In the genomic region with DNA sequence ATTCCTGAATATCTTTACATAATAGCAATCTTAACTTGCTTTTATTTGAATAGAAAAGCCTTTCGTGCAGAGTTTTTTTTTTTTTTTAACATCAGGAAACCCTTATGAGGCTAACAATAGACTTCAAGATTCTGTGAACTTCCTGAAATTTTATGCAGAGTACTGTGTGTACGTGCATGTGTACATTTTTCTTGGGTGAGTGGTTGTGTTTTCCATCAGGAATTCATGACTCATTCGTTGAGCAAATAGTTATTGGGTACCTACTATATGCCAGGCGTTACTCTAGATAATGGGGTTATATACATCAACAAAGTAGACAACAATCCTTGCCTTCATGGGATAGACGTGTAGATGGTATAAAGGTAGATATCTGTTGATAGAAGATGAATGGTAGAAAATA, we compare ENCODE assay signal across 10 cellular contexts. TPM values are rescaled to one million over a fixed set of nuclear protein-coding genes. Genes with fewer than 3 reads are reported as not detected.
DNase-seq lines count a peak whose midpoint lies in the region; TF ChIP-seq lines count a peak whose summit lies in the region.
"Had no signal": no experiment of that assay in that cellular context is flagged by ENCODE, and none has a peak within 500 bp of the region (broad histone marks: within the 10 kb centered on the region; RNA-seq: fewer than 3 reads in every experiment).

No MANE protein-coding gene starts in this region.

- intact Hi-C loops in uterus (cut with DNase I; ENCODE audit: low total_unique reads), result no loop called here

- H3K4me3 ChIP-seq in choroid plexus epithelial cell (ENCODE audit: low read depth, low read length) (no peak overlapping the region), uterus (no peak overlapping the region)
- H3K4me3 ChIP-seq: MG63 had no signal

- H3K4me3 Mint-ChIP-seq in progenitor cell of endocrine pancreas (ENCODE audit: low read depth), result no peak overlapping the region
- H3K4me3 Mint-ChIP-seq: activated naive CD8-positive, alpha-beta T cell treated with anti-CD3 and anti-CD28 coated beads, Interleukin-2, amount 10 ng/mL, durations not matched to agents 7 days and 5 days had no signal

- peaks cover 20% of the 10 kb centered on the region for H3K36me3 Mint-ChIP-seq in progenitor cell of endocrine pancreas (ENCODE audit: insufficient read depth)

- no peaks in the 10 kb centered on the region for H3K9me3 ChIP-seq in uterus

- peaks cover 5% of the 10 kb centered on the region for H3K9me3 Mint-ChIP-seq in progenitor cell of endocrine pancreas (ENCODE audit: low read depth)

- TF ChIP-seq POLR2A in uterus (IDR thresholded peaks at IDR 0.05), result no peak

- H3K27ac ChIP-seq in uterus, result peak overlapping the region in 1 of 2 donors; percentile 22

- no peaks in the 10 kb centered on the region for H3K36me3 ChIP-seq in uterus

- no peaks in the 10 kb centered on the region for H3K27me3 Mint-ChIP-seq in progenitor cell of endocrine pancreas
- H3K27me3 Mint-ChIP-seq: activated naive CD8-positive, alpha-beta T cell treated with anti-CD3 and anti-CD28 coated beads, Interleukin-2, amount 10 ng/mL, durations not matched to agents 7 days and 5 days had no signal

- no peak overlapping the region for H3K27ac Mint-ChIP-seq in progenitor cell of endocrine pancreas
- H3K27ac Mint-ChIP-seq: activated naive CD8-positive, alpha-beta T cell treated with anti-CD3 and anti-CD28 coated beads, Interleukin-2, amount 10 ng/mL, durations not matched to agents 7 days and 5 days had no signal

- H3K4me1 ChIP-seq in uterus, result no peaks in the 10 kb centered on the region

- DNase-seq in COLO829 (ENCODE audit: low spot score) (peak; percentile 84), LoVo (ENCODE audit: low spot score) (peak; percentile 73), choroid plexus epithelial cell (ENCODE audit: low read depth) (peak; percentile 89), myocyte (ENCODE audit: low read depth) (peak; percentile 9), progenitor cell of endocrine pancreas (ENCODE audit: low spot score, unreplicated experiment) (no peak), activated gamma-delta T cell (lab: John Stamatoyannopoulos, UW) (no peak), uterus (no peak), NCI-H128 (lab: John Stamatoyannopoulos, UW; ENCODE audit: unreplicated experiment) (no peak)
- DNase-seq: activated naive CD8-positive, alpha-beta T cell treated with anti-CD3 and anti-CD28 coated beads, Interleukin-2, amount 10 ng/mL, durations not matched to agents 7 days and 5 days; MG63 had no signal

- TF ChIP-seq CTCF in choroid plexus epithelial cell (conservative IDR thresholded peaks at IDR 0.05; ENCODE audit: low read depth, low read length), result no peak
- no peak for TF ChIP-seq CTCF in progenitor cell of endocrine pancreas (IDR thresholded peaks at IDR 0.05; ENCODE audit: unreplicated experiment)
- TF ChIP-seq CTCF in uterus (IDR thresholded peaks at IDR 0.05), result no peak

- H3K27me3 ChIP-seq in uterus, result no peaks in the 10 kb centered on the region
- H3K27me3 ChIP-seq: MG63 had no signal

- peaks cover 5% of the 10 kb centered on the region for H3K4me1 Mint-ChIP-seq in progenitor cell of endocrine pancreas (ENCODE audit: low read depth)

RNA-seq across cellular contexts. Expression of a gene that starts 59.1 kb away (rescaled TPM):
- total RNA-seq in myocyte (29.1 and 32.9 TPM in 2 replicates), progenitor cell of endocrine pancreas (25.7 and 32.7 TPM in 2 replicates), uterus (10 to 100 TPM; 15.1 to 75.9 (median 34.8) TPM)
- polyA plus RNA-seq in myocyte (2012), result 11.7 TPM

Comparison
In these comparisons a context has a peak if more than half of its experiments do, and no peak if none do; other contexts are left out.
1. DNase-seq: peak in COLO829 (single experiment), LoVo (single experiment), choroid plexus epithelial cell (single experiment) and myocyte (single experiment); none in progenitor cell of endocrine pancreas (single experiment), activated gamma-delta T cell (single experiment), uterus (0 of 2) and NCI-H128 (single experiment).